ENCODE assay signal across 9 cellular contexts in the genomic region with DNA sequence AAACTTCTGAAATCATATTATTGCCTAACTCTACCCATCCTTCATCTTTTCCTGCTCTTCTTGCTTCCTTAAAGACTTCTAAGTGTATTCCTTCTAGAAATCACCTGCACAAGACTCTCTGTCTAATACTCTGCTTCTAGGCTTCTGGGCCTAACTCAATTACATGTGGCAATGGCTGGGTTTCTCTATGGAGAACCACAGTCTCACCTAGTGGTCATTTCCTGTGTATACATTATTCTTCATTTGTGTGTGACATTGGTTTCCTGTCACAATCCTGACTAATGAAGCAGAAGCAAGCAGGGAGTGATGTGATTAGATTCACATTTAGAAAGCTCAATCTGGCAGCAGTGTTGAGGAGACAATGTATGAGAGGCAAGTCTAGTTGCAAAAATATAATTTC. TPM values are rescaled to one million over a fixed set of nuclear protein-coding genes. Genes with fewer than 3 reads are reported as not detected.
A peak's percentile ranks its signal among the peaks of the same experiment; 100 is the strongest.
DNase-seq lines count a peak whose midpoint lies in the region; ATAC-seq and TF ChIP-seq lines count a peak whose summit lies in the region.
"Had no signal": no experiment of that assay in that cellular context is flagged by ENCODE, and none has a peak within 500 bp of the region (broad histone marks: within the 10 kb centered on the region; RNA-seq: fewer than 3 reads in every experiment).

No MANE protein-coding gene starts in this region.

- H3K9me3 Mint-ChIP-seq in MCF 10A (ENCODE audit: unreplicated experiment) (no peaks in the 10 kb centered on the region), type B pancreatic cell (peaks cover 4% of the 10 kb centered on the region)
- no peaks in the 10 kb centered on the region for H3K9me3 Mint-ChIP-seq in T-helper 2 cell treated with Interferon-gamma antibody and Interleukin-4, amounts not matched to agents 5 μg/mL and 100 μg/mL, for 36 hours

- peaks cover 37% of the 10 kb centered on the region for H3K4me1 Mint-ChIP-seq in MCF 10A (ENCODE audit: insufficient read depth, unreplicated experiment)
- no peaks in the 10 kb centered on the region for H3K4me1 Mint-ChIP-seq in type B pancreatic cell (ENCODE audit: unreplicated experiment)
- peaks cover 4% of the 10 kb centered on the region for H3K4me1 Mint-ChIP-seq in T-helper 2 cell treated with Interferon-gamma antibody and Interleukin-4, amounts not matched to agents 5 μg/mL and 100 μg/mL, for 36 hours (ENCODE audit: low read depth)

- no peak for TF ChIP-seq POLR2A in breast epithelium (IDR thresholded peaks at IDR 0.05)

- H3K4me1 ChIP-seq in breast epithelium: no peaks in the 10 kb centered on the region
- H3K4me1 ChIP-seq: tibial artery had no signal

- H3K27me3 ChIP-seq in breast epithelium: no peaks in the 10 kb centered on the region
- H3K27me3 ChIP-seq: tibial artery had no signal

- BruUV-seq in MCF 10A (replicated peaks; lab: Mats Ljungman, UMichigan): no TSS peak

- CTCF ChIA-PET in MCF 10A (lab: Yijun Ruan, JAX): interaction anchor here (0.6 to 6.9 kb wide), 11 partner anchors 15 to 754 kb away, joined by 3 to 102 read pairs (median 4); partner anchors contain the start of gene CLDN1

- intact Hi-C loops in MCF 10A (cut with micrococcal nuclease): no loop called here
- intact Hi-C loops in breast epithelium (cut with DNase I; ENCODE audit: low total_unique reads): no loop called here

- H3K27ac ChIP-seq in breast epithelium: no peak overlapping the region
- H3K27ac ChIP-seq: tibial artery had no signal

- H3K36me3 Mint-ChIP-seq in MCF 10A (ENCODE audit: insufficient read depth, unreplicated experiment) (no peaks in the 10 kb centered on the region), type B pancreatic cell (no peaks in the 10 kb centered on the region)
- H3K36me3 Mint-ChIP-seq in T-helper 2 cell treated with Interferon-gamma antibody and Interleukin-4, amounts not matched to agents 5 μg/mL and 100 μg/mL, for 36 hours (ENCODE audit: low read depth): no peaks in the 10 kb centered on the region

- H3K27me3 Mint-ChIP-seq in MCF 10A (ENCODE audit: insufficient read depth, unreplicated experiment) (no peaks in the 10 kb centered on the region), type B pancreatic cell (no peaks in the 10 kb centered on the region)
- H3K27me3 Mint-ChIP-seq in T-helper 2 cell treated with Interferon-gamma antibody and Interleukin-4, amounts not matched to agents 5 μg/mL and 100 μg/mL, for 36 hours (ENCODE audit: low read depth): peaks cover 5% of the 10 kb centered on the region

- no peaks in the 10 kb centered on the region for H3K36me3 ChIP-seq in breast epithelium
- H3K36me3 ChIP-seq: tibial artery had no signal

- no peak overlapping the region for H3K4me3 ChIP-seq in breast epithelium
- no peak overlapping the region for H3K4me3 ChIP-seq in cardiac fibroblast (replicated peaks in 1 of 2; ENCODE audit: low read depth in 2 of 2, low read length in 2 of 2)
- H3K4me3 ChIP-seq: tibial artery had no signal

- H3K4me3 Mint-ChIP-seq in MCF 10A (ENCODE audit: unreplicated experiment) (no peak overlapping the region), type B pancreatic cell (no peak overlapping the region)
- H3K4me3 Mint-ChIP-seq in T-helper 2 cell treated with Interferon-gamma antibody and Interleukin-4, amounts not matched to agents 5 μg/mL and 100 μg/mL, for 36 hours: no peak overlapping the region

- TF ChIP-seq CTCF in MCF 10A (IDR thresholded peaks at IDR 0.05; ENCODE audit: unreplicated experiment) (peak; percentile 17), breast epithelium (IDR thresholded peaks at IDR 0.05) (no peak), cardiac fibroblast (IDR thresholded peaks at IDR 0.05; ENCODE audit: low read depth, low read length) (peak; percentile 30), type B pancreatic cell (conservative IDR thresholded peaks at IDR 0.05) (peak; percentile 34)

- DNase-seq in MCF 10A (ENCODE audit: unreplicated experiment): peak; percentile 51
- no peak for DNase-seq in breast epithelium (ENCODE audit: low spot score in 2 of 2)
- peak in 1 of 2 donors; percentile 70 for DNase-seq in cardiac fibroblast (ENCODE audit: low read depth in 2 of 2)
- no peak for DNase-seq in type B pancreatic cell (ENCODE audit: extremely low spot score, unreplicated experiment)
- no peak for DNase-seq in T-helper 2 cell treated with Interferon-gamma antibody and Interleukin-4, amounts not matched to agents 5 μg/mL and 100 μg/mL, for 36 hours (ENCODE audit: low spot score)
- DNase-seq in NCI-H1694 (lab: John Stamatoyannopoulos, UW): no peak
- DNase-seq: tibial artery had no signal

- no peaks in the 10 kb centered on the region for H3K9me3 ChIP-seq in breast epithelium
- H3K9me3 ChIP-seq: tibial artery had no signal

- POLR2A ChIA-PET in MCF 10A (lab: Yijun Ruan, JAX): interaction anchor here (0.5 to 8.5 kb wide), 19 partner anchors 8 to 222 kb away, joined by 3 to 215 read pairs (median 5); partner anchors contain the start of genes CLDN1, IL1RAP and P3H2

- ATAC-seq in HG03378 (IDR thresholded peaks at IDR 0.05; ENCODE audit: unreplicated experiment) (peak; percentile 70), HG03025 (IDR thresholded peaks at IDR 0.05; ENCODE audit: low FRiP score, unreplicated experiment) (no peak)

- H3K27ac Mint-ChIP-seq in MCF 10A (ENCODE audit: low read depth, unreplicated experiment) (peak overlapping the region; percentile 55), type B pancreatic cell (peak overlapping the region; percentile 15)
- H3K27ac Mint-ChIP-seq in T-helper 2 cell treated with Interferon-gamma antibody and Interleukin-4, amounts not matched to agents 5 μg/mL and 100 μg/mL, for 36 hours: no peak overlapping the region

RNA-seq across cellular contexts. Expression of gene CLDN1, which starts 16.9 kb away (rescaled TPM):
- total RNA-seq in MCF 10A (2022): 197 and 263 TPM in 2 replicates
- 10 to 100 TPM in 1 of 3 donors, 1 to 10 TPM in 1, under 1 TPM in 1; 0.80 to 51.8 (median 2.9) TPM for total RNA-seq in breast epithelium
- 9.7 and 11.9 TPM in 2 replicates for total RNA-seq in type B pancreatic cell (ENCODE audit: low replicate concordance)

RNA-seq across cellular contexts. Expression of gene CLDN16, which starts 48.8 kb away (rescaled TPM):
- total RNA-seq in MCF 10A (2022) (0.23 TPM in 1 of 2 replicates, not detected in the other), breast epithelium (under 1 TPM in 1 of 3 donors, not detected in 2; 0.29 TPM), type B pancreatic cell (ENCODE audit: low replicate concordance) (0.10 TPM in 1 of 2 replicates, not detected in the other)

Comparison
In these comparisons a context has a peak if more than half of its experiments do, and no peak if none do; other contexts are left out.
1. CTCF ChIP-seq: peak in MCF 10A (single experiment), cardiac fibroblast (single experiment) and type B pancreatic cell (single experiment); none in breast epithelium (0 of 3).